1 cellular context compared by ENCODE assay signal in genomic region chr19:36849701-36850645, GRCh38.
A peak's percentile ranks its signal among the peaks of the same experiment; 100 is the strongest.
TF ChIP-seq lines count a peak whose summit lies in the region.

No MANE protein-coding gene starts in this region.

TF ChIP-seq in HepG2, 621 proteins besides CTCF, POLR2A, EP300 and RAD21 (continued from another document and continues in another):
- no peak for TF ChIP-seq ZBTB40 (IDR thresholded peaks at IDR 0.05)
- peak; percentile 56 for TF ChIP-seq ZBTB40 (CRISPR knock-in tag; IDR thresholded peaks at IDR 0.05)
- TF ChIP-seq ZEB1 (IDR thresholded peaks at IDR 0.05; ENCODE audit: insufficient replicate concordance, low read depth) = no peak
- no peak for TF ChIP-seq SATB2 (CRISPR knock-in tag; IDR thresholded peaks at IDR 0.05)
- TF ChIP-seq, protein P1, sequence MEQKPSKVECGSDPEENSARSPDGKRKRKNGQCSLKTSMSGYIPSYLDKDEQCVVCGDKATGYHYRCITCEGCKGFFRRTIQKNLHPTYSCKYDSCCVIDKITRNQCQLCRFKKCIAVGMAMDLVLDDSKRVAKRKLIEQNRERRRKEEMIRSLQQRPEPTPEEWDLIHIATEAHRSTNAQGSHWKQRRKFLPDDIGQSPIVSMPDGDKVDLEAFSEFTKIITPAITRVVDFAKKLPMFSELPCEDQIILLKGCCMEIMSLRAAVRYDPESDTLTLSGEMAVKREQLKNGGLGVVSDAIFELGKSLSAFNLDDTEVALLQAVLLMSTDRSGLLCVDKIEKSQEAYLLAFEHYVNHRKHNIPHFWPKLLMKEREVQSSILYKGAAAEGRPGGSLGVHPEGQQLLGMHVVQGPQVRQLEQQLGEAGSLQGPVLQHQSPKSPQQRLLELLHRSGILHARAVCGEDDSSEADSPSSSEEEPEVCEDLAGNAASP (CRISPR knock-in tag; IDR thresholded peaks at IDR 0.05; ENCODE audit: borderline replicate concordance) = 0 out of 2 replicates have a peak, but pooled peaks have one; percentile 15
- TF ChIP-seq, protein P2, sequence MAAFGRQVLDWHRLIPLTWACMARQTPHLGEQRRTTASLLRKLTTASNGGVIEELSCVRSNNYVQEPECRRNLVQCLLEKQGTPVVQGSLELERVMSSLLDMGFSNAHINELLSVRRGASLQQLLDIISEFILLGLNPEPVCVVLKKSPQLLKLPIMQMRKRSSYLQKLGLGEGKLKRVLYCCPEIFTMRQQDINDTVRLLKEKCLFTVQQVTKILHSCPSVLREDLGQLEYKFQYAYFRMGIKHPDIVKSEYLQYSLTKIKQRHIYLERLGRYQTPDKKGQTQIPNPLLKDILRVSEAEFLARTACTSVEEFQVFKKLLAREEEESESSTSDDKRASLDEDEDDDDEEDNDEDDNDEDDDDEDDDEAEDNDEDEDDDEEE (CRISPR knock-in tag; IDR thresholded peaks at IDR 0.05) = no peak
- no peak for TF ChIP-seq ZNF383 (CRISPR knock-in tag; IDR thresholded peaks at IDR 0.05; ENCODE audit: borderline replicate concordance)
- TF ChIP-seq U2AF2 (IDR thresholded peaks at IDR 0.05; ENCODE audit: low read depth, low read length) = no peak
- peak; percentile 43; the same call in 1 of the 2 replicates for TF ChIP-seq PITX1 (CRISPR knock-in tag; IDR thresholded peaks at IDR 0.05)
- TF ChIP-seq SIX1 (CRISPR knock-in tag; IDR thresholded peaks at IDR 0.05; ENCODE audit: borderline replicate concordance) = no peak
- no peak for TF ChIP-seq SOX13 (IDR thresholded peaks at IDR 0.05)
- no peak for TF ChIP-seq SOX13 (CRISPR knock-in tag; conservative IDR thresholded peaks at IDR 0.05 in 1 of 2, IDR thresholded peaks at IDR 0.05 in 1 of 2)
- no peak for TF ChIP-seq ZNF724P (CRISPR knock-in tag; IDR thresholded peaks at IDR 0.05; ENCODE audit: borderline replicate concordance)
- no peak; the same call in 1 of the 2 replicates for TF ChIP-seq ZNF441 (CRISPR knock-in tag; IDR thresholded peaks at IDR 0.05; ENCODE audit: borderline replicate concordance)
- TF ChIP-seq, protein P3, sequence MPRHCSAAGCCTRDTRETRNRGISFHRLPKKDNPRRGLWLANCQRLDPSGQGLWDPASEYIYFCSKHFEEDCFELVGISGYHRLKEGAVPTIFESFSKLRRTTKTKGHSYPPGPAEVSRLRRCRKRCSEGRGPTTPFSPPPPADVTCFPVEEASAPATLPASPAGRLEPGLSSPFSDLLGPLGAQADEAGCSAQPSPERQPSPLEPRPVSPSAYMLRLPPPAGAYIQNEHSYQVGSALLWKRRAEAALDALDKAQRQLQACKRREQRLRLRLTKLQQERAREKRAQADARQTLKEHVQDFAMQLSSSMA (CRISPR knock-in tag; IDR thresholded peaks at IDR 0.05) = no peak
- 0 out of 2 replicates have a peak, but pooled peaks have one; percentile 38 for TF ChIP-seq SMAD1 (CRISPR knock-in tag; IDR thresholded peaks at IDR 0.05; ENCODE audit: borderline replicate concordance, low read depth)
- TF ChIP-seq KLF13 (CRISPR knock-in tag; IDR thresholded peaks at IDR 0.05) = no peak
- TF ChIP-seq ASH2L (IDR thresholded peaks at IDR 0.05; ENCODE audit: insufficient read length, low read depth, low read length) = no peak
- TF ChIP-seq, protein P4, sequence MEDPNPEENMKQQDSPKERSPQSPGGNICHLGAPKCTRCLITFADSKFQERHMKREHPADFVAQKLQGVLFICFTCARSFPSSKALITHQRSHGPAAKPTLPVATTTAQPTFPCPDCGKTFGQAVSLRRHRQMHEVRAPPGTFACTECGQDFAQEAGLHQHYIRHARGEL (CRISPR knock-in tag; IDR thresholded peaks at IDR 0.05) = no peak
- TF ChIP-seq ZSCAN5A (CRISPR knock-in tag; IDR thresholded peaks at IDR 0.05; ENCODE audit: borderline replicate concordance) = no peak
- TF ChIP-seq, protein P5, sequence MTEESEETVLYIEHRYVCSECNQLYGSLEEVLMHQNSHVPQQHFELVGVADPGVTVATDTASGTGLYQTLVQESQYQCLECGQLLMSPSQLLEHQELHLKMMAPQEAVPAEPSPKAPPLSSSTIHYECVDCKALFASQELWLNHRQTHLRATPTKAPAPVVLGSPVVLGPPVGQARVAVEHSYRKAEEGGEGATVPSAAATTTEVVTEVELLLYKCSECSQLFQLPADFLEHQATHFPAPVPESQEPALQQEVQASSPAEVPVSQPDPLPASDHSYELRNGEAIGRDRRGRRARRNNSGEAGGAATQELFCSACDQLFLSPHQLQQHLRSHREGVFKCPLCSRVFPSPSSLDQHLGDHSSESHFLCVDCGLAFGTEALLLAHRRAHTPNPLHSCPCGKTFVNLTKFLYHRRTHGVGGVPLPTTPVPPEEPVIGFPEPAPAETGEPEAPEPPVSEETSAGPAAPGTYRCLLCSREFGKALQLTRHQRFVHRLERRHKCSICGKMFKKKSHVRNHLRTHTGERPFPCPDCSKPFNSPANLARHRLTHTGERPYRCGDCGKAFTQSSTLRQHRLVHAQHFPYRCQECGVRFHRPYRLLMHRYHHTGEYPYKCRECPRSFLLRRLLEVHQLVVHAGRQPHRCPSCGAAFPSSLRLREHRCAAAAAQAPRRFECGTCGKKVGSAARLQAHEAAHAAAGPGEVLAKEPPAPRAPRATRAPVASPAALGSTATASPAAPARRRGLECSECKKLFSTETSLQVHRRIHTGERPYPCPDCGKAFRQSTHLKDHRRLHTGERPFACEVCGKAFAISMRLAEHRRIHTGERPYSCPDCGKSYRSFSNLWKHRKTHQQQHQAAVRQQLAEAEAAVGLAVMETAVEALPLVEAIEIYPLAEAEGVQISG (CRISPR knock-in tag; IDR thresholded peaks at IDR 0.05) = peak; percentile 84
- TF ChIP-seq ATF1 (CRISPR knock-in tag; IDR thresholded peaks at IDR 0.05) = no peak
- TF ChIP-seq TBX3 (IDR thresholded peaks at IDR 0.05; ENCODE audit: borderline replicate concordance) = no peak
- no peak for TF ChIP-seq ZNF432 (CRISPR knock-in tag; IDR thresholded peaks at IDR 0.05; ENCODE audit: borderline replicate concordance)
- TF ChIP-seq, protein P6, sequence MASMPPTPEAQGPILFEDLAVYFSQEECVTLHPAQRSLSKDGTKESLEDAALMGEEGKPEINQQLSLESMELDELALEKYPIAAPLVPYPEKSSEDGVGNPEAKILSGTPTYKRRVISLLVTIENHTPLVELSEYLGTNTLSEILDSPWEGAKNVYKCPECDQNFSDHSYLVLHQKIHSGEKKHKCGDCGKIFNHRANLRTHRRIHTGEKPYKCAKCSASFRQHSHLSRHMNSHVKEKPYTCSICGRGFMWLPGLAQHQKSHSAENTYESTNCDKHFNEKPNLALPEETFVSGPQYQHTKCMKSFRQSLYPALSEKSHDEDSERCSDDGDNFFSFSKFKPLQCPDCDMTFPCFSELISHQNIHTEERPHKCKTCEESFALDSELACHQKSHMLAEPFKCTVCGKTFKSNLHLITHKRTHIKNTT (CRISPR knock-in tag; IDR thresholded peaks at IDR 0.05) = no peak
- no peak for TF ChIP-seq TEAD2 (CRISPR knock-in tag; IDR thresholded peaks at IDR 0.05)
- TF ChIP-seq, protein P7, sequence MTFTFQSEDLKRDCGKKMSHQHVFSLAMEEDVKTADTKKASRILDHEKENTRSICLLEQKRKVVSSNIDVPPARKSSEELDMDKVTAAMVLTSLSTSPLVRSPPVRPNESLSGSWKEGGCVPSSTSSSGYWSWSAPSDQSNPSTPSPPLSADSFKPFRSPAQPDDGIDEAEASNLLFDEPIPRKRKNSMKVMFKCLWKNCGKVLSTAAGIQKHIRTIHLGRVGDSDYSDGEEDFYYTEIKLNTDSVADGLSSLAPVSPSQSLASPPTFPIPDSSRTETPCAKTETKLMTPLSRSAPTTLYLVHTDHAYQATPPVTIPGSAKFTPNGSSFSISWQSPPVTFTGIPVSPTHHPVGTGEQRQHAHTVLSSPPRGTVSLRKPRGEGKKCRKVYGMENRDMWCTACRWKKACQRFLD (CRISPR knock-in tag; IDR thresholded peaks at IDR 0.05; ENCODE audit: borderline replicate concordance) = no peak
- TF ChIP-seq ZNF235 (CRISPR knock-in tag; IDR thresholded peaks at IDR 0.05; ENCODE audit: borderline replicate concordance) = peak; percentile 45; the same call in 1 of the 2 replicates
- no peak; the same call in 1 of the 2 replicates for TF ChIP-seq CHD4 (IDR thresholded peaks at IDR 0.05; ENCODE audit: borderline replicate concordance, low read length)
- peak; percentile 39; the same call in 1 of the 2 replicates for TF ChIP-seq SIN3A (IDR thresholded peaks at IDR 0.05; ENCODE audit: borderline replicate concordance, low read depth, low read length)
- TF ChIP-seq CHD2 (IDR thresholded peaks at IDR 0.05; ENCODE audit: low read depth, low read length) = no peak; the same call in 1 of the 2 replicates
- TF ChIP-seq, protein P8, sequence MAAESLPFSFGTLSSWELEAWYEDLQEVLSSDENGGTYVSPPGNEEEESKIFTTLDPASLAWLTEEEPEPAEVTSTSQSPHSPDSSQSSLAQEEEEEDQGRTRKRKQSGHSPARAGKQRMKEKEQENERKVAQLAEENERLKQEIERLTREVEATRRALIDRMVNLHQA (CRISPR knock-in tag; IDR thresholded peaks at IDR 0.05) = no peak
- no peak for TF ChIP-seq ZNF589 (CRISPR knock-in tag; conservative IDR thresholded peaks at IDR 0.05)
- TF ChIP-seq ZKSCAN1 (IDR thresholded peaks at IDR 0.05; ENCODE audit: low read length) = no peak
- TF ChIP-seq SAP130 (CRISPR knock-in tag; IDR thresholded peaks at IDR 0.05; ENCODE audit: low read depth) = peak; percentile 75
- 0 out of 2 replicates have a peak, but pooled peaks have one; percentile 9 for TF ChIP-seq NKX3-1 (CRISPR knock-in tag; IDR thresholded peaks at IDR 0.05)
- TF ChIP-seq ZNF18 (CRISPR knock-in tag; IDR thresholded peaks at IDR 0.05; ENCODE audit: insufficient replicate concordance) = no peak
- no peak for TF ChIP-seq RFX1 (IDR thresholded peaks at IDR 0.05)
